ENCODE assay signal across 19 cellular contexts in genomic region chr12:132623072-132623869, GRCh38. TPM values are rescaled to one million over a fixed set of nuclear protein-coding genes. Genes with fewer than 3 reads are reported as not detected.
A peak's percentile ranks its signal among the peaks of the same experiment; 100 is the strongest.
DNase-seq lines count a peak whose midpoint lies in the region; ATAC-seq and TF ChIP-seq lines count a peak whose summit lies in the region.
"Had no signal": no experiment of that assay in that cellular context is flagged by ENCODE, and none has a peak within 500 bp of the region (broad histone marks: within the 10 kb centered on the region; RNA-seq: fewer than 3 reads in every experiment).

No MANE protein-coding gene starts in this region.

- no peak overlapping the region for H2AFZ ChIP-seq in SK-N-SH (ENCODE audit: low read depth)

- H3K36me3 ChIP-seq in left ventricle myocardium inferior (peaks cover 20% of the 10 kb centered on the region), SK-N-SH (replicated peaks in 1 of 2; ENCODE audit: control insufficient read depth in 1 of 2, insufficient read depth in 2 of 2, low read length in 1 of 2) (no peaks in the 10 kb centered on the region), upper lobe of right lung (peaks cover 17% of the 10 kb centered on the region), brain microvascular endothelial cell (replicated peaks) (no peaks in the 10 kb centered on the region)
- H3K36me3 ChIP-seq: cardiac muscle cell had no signal

- in situ Hi-C loops in brain microvascular endothelial cell (cut with HindIII; ENCODE audit: low pct_ligation_motif_present, low sequenced_read_pairs): no loop called here

- H3K4me3 ChIP-seq in left ventricle myocardium inferior: no peak overlapping the region
- H3K4me3 ChIP-seq in SK-N-SH (ENCODE audit: low read depth in 2 of 2, low read length in 1 of 2): no peak overlapping the region
- no peak overlapping the region for H3K4me3 ChIP-seq in upper lobe of right lung
- H3K4me3 ChIP-seq in brain microvascular endothelial cell (ENCODE audit: low read depth, low read length): no peak overlapping the region
- H3K4me3 ChIP-seq: cardiac muscle cell, stomach had no signal

- H3K9me3 ChIP-seq in left ventricle myocardium inferior (replicated peaks) (no peaks in the 10 kb centered on the region), SK-N-SH (no peaks in the 10 kb centered on the region), upper lobe of right lung (no peaks in the 10 kb centered on the region)
- H3K9me3 ChIP-seq: stomach had no signal

- WGBS in SK-N-SH (ENCODE audit: low lambda C conversion rate): 86% methylated on average over 20 of the region's 25 CpGs

- TF ChIP-seq CTCF in left ventricle myocardium inferior (IDR thresholded peaks at IDR 0.05; ENCODE audit: borderline replicate concordance) (no peak), SK-N-SH (IDR thresholded peaks at IDR 0.05) (no peak), upper lobe of right lung (IDR thresholded peaks at IDR 0.05) (no peak), brain microvascular endothelial cell (IDR thresholded peaks at IDR 0.05; ENCODE audit: low read depth, low read length, missing control alignments) (no peak)

- H3K79me2 ChIP-seq in SK-N-SH (ENCODE audit: insufficient read depth): no peaks in the 10 kb centered on the region

- TF ChIP-seq EP300 in SK-N-SH (IDR thresholded peaks at IDR 0.05; ENCODE audit: borderline replicate concordance in 1 of 2, low read depth in 1 of 2, low read length in 1 of 2): no peak

- peaks cover 14% of the 10 kb centered on the region for H3K4me1 ChIP-seq in left ventricle myocardium inferior
- H3K4me1 ChIP-seq in SK-N-SH (ENCODE audit: control insufficient read depth in 1 of 2, insufficient read depth in 2 of 2, low read depth in 1 of 2, low read length in 1 of 2): peaks cover 0 to 11% of the 10 kb centered on the region in 2 experiments; a peak in 2 of 4 replicates
- peaks cover under 1% of the 10 kb centered on the region for H3K4me1 ChIP-seq in upper lobe of right lung

- H3K27ac ChIP-seq in left ventricle myocardium inferior (replicated peaks) (peak overlapping the region; percentile 2), SK-N-SH (ENCODE audit: low read depth in 2 of 2, low read length in 1 of 2) (no peak overlapping the region), upper lobe of right lung (peak overlapping the region; percentile 51), brain microvascular endothelial cell (no peak overlapping the region)
- H3K27ac ChIP-seq: cardiac muscle cell had no signal

- no peaks in the 10 kb centered on the region for H3K9me2 ChIP-seq in SK-N-SH

- CTCF ChIA-PET in SK-N-SH (lab: Yijun Ruan, JAX): interaction anchor here (1.0 to 2.0 kb wide), 4 partner anchors 8 to 90 kb away, joined by 3 to 9 read pairs (median 6); no protein-coding TSS in a partner anchor

- no peak overlapping the region for H3K9ac ChIP-seq in SK-N-SH

- POLR2A ChIA-PET in SK-N-SH (lab: Yijun Ruan, JAX): no interaction called here

- peak overlapping the region; percentile 16 for H3K4me2 ChIP-seq in SK-N-SH

- no peaks in the 10 kb centered on the region for H4K20me1 ChIP-seq in SK-N-SH (ENCODE audit: insufficient read depth)

- DNase-seq in left ventricle myocardium inferior (no peak), left cardiac atrium (no peak), SK-N-SH (no peak), left kidney (ENCODE audit: low read depth, low spot score) (peak; percentile 86), upper lobe of right lung (no peak), brain microvascular endothelial cell (no peak), NCI-H1105 (lab: John Stamatoyannopoulos, UW) (no peak)
- DNase-seq: NCI-H1092 treated with DMSO at 0.1 percent for 48 hours; NCI-H524 treated with DMSO at 0.1 percent for 48 hours; stimulated activated CD4-positive, alpha-beta T cell treated with anti-CD3 and anti-CD28 coated beads, Interleukin-4, amount 100 ng/mL, for 4 hours; stomach had no signal

- TF ChIP-seq RAD21 in SK-N-SH (IDR thresholded peaks at IDR 0.05; ENCODE audit: low read length): no peak

- intact Hi-C loops in left ventricle myocardium inferior (cut with micrococcal nuclease) (no loop called here), left cardiac atrium (cut with DNase I) (no loop called here), upper lobe of right lung (cut with DNase I) (no loop called here)

- no peak for ATAC-seq in left cardiac atrium
- no peak for ATAC-seq in upper lobe of right lung
- no peak for ATAC-seq in HG02623 (IDR thresholded peaks at IDR 0.05; ENCODE audit: unreplicated experiment)
- ATAC-seq: activated CD4-positive, CD25-positive, alpha-beta regulatory T cell treated with anti-CD3 and anti-CD28 coated beads, Interleukin-2, amount 50 U/mL, for 24 hours had no signal

- no peaks in the 10 kb centered on the region for H3F3A ChIP-seq in SK-N-SH (replicated peaks; ENCODE audit: insufficient read depth)

- peaks cover 30% of the 10 kb centered on the region for H3K27me3 ChIP-seq in left ventricle myocardium inferior (ENCODE audit: low read depth)
- peaks cover 6% of the 10 kb centered on the region for H3K27me3 ChIP-seq in SK-N-SH (ENCODE audit: insufficient read depth)
- H3K27me3 ChIP-seq in upper lobe of right lung: peaks cover under 1% of the 10 kb centered on the region
- H3K27me3 ChIP-seq in brain microvascular endothelial cell (replicated peaks): peaks cover 13% of the 10 kb centered on the region

TF ChIP-seq in SK-N-SH, 30 proteins besides CTCF, POLR2A, EP300 and RAD21:
- TF ChIP-seq TEAD4 (IDR thresholded peaks at IDR 0.05; ENCODE audit: borderline replicate concordance, insufficient read depth) (no peak), FOXM1 (IDR thresholded peaks at IDR 0.05; ENCODE audit: low read depth) (no peak), POLR2AphosphoS5 (IDR thresholded peaks at IDR 0.05; ENCODE audit: low read depth, low read length) (no peak), RFX5 (IDR thresholded peaks at IDR 0.05; ENCODE audit: low read length) (no peak), TCF12 (IDR thresholded peaks at IDR 0.05) (no peak), TAF1 (IDR thresholded peaks at IDR 0.05; ENCODE audit: borderline replicate concordance, low read depth, low read length) (no peak)
- TF ChIP-seq, protein P1, sequence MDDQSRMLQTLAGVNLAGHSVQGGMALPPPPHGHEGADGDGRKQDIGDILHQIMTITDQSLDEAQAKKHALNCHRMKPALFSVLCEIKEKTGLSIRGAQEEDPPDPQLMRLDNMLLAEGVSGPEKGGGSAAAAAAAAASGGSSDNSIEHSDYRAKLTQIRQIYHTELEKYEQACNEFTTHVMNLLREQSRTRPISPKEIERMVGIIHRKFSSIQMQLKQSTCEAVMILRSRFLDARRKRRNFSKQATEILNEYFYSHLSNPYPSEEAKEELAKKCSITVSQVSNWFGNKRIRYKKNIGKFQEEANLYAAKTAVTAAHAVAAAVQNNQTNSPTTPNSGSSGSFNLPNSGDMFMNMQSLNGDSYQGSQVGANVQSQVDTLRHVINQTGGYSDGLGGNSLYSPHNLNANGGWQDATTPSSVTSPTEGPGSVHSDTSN (IDR thresholded peaks at IDR 0.05): no peak

RNA-seq across cellular contexts. Expression of gene P2RX2, which starts 4.7 kb away (rescaled TPM):
- total RNA-seq in left ventricle myocardium inferior (not detected), left cardiac atrium (not detected), upper lobe of right lung (0.55 TPM)
- polyA plus RNA-seq in SK-N-SH (2012; rRNA removed): 0.03 TPM in 1 of 2 replicates, not detected in the other
- polyA plus RNA-seq in SK-N-SH (2012; cell fraction: cytosol; rRNA removed): not detected in 2 replicates
- polyA plus RNA-seq in SK-N-SH (2012; cell fraction: nucleus; rRNA removed): 0.02 and 0.15 TPM in 2 replicates
- total RNA-seq: cardiac muscle cell, endothelial cell of umbilical vein, HT1080, mesenteric fat pad, pulmonary artery endothelial cell, stomach had no signal
- polyA plus RNA-seq: cardiac muscle cell, CD14-positive monocyte, endothelial cell of umbilical vein had no signal

RNA-seq across cellular contexts. Expression of gene LRCOL1, which starts 12.9 kb away (rescaled TPM):
- not detected for total RNA-seq in left ventricle myocardium inferior
- not detected for total RNA-seq in left cardiac atrium
- 0.44 and 1.1 TPM in 2 replicates for polyA plus RNA-seq in SK-N-SH (2012; rRNA removed)
- polyA plus RNA-seq in SK-N-SH (2012; cell fraction: cytosol; rRNA removed): 0.04 and 0.10 TPM in 2 replicates
- 6.2 and 6.7 TPM in 2 replicates for polyA plus RNA-seq in SK-N-SH (2012; cell fraction: nucleus; rRNA removed)
- total RNA-seq in upper lobe of right lung: 1.8 TPM
- total RNA-seq: cardiac muscle cell, HT1080, mesenteric fat pad, pulmonary artery endothelial cell, stomach had no signal
- polyA plus RNA-seq: cardiac muscle cell, CD14-positive monocyte had no signal

Comparison
In these comparisons a context has a peak if more than half of its experiments do, and no peak if none do; other contexts are left out.
1. H3K27ac ChIP-seq: peak in left ventricle myocardium inferior (single experiment) and upper lobe of right lung (single experiment); none in SK-N-SH (0 of 2) and brain microvascular endothelial cell (single experiment).